26 cellular contexts compared by ENCODE assay signal in genomic region chr14:82502043-82502442, GRCh38.
"Had no signal": no experiment of that assay in that cellular context is flagged by ENCODE, and none has a peak within 500 bp of the region (broad histone marks: within the 10 kb centered on the region; RNA-seq: fewer than 3 reads in every experiment).

No MANE protein-coding gene starts in this region.

- H2AFZ ChIP-seq: neural progenitor cell, parathyroid adenoma had no signal

- H3K4me2 ChIP-seq: neural progenitor cell, smooth muscle cell had no signal

- H3K27ac ChIP-seq: neural progenitor cell, ovary, parathyroid adenoma, psoas muscle, skin epidermis, spleen, suprapubic skin, testis, tibial artery, transverse colon, upper lobe of right lung, uterus had no signal

- ATAC-seq: natural killer cell; psoas muscle; right cardiac atrium; stimulated activated memory B cell treated with anti-CD40 and anti-IgM and Interleukin-4, amounts not matched to agents 10 μg/mL and 1 μg/mL and 100 μg/mL, for 72 hours; stimulated activated naive CD8-positive, alpha-beta T cell treated with anti-CD3 and anti-CD28 coated beads, Interleukin-15, amount 100 ng/mL, for 72 hours; stimulated activated naive CD8-positive, alpha-beta T cell treated with anti-CD3 and anti-CD28 coated beads, Interleukin-15, Interleukin-2, amounts not matched to agents 100 U/mL and 50 U/mL, for 24 hours; upper lobe of right lung had no signal

- H3K36me3 ChIP-seq: neural progenitor cell, ovary, spleen, suprapubic skin, tibial artery, transverse colon, upper lobe of right lung, uterus had no signal

- H3K27me3 ChIP-seq: neural progenitor cell, ovary, spleen, suprapubic skin, testis, tibial artery, transverse colon, upper lobe of right lung, uterus had no signal

- DNase-seq: natural killer cell; occipital lobe; ovary; psoas muscle; right cardiac atrium; spleen; stimulated activated CD4-positive, alpha-beta T cell treated with anti-CD3 and anti-CD28 coated beads, Interleukin-12 subunit alpha, Interleukin-12 subunit beta, amount 100 ng/mL, for 4 hours; stimulated activated CD4-positive, alpha-beta T cell treated with anti-CD3 and anti-CD28 coated beads, Interleukin-1b, Interleukin-23, amount 100 ng/mL, for 48 hours; stimulated activated CD4-positive, alpha-beta T cell treated with anti-CD3 and anti-CD28 coated beads, Interleukin-4, amount 100 ng/mL, for 1 hour; stimulated activated CD4-positive, alpha-beta T cell treated with anti-CD3 and anti-CD28 coated beads, Interleukin-4, amount 100 ng/mL, for 4 hours; stimulated activated CD8-positive, alpha-beta memory T cell treated with anti-CD3 and anti-CD28 coated beads, Interleukin-4, amount 100 ng/mL, for 48 hours; stimulated activated naive CD4-positive, alpha-beta T cell; stimulated activated naive CD8-positive, alpha-beta T cell treated with anti-CD3 and anti-CD28 coated beads, Interleukin-15, amount 100 ng/mL, for 72 hours; stimulated activated naive CD8-positive, alpha-beta T cell treated with anti-CD3 and anti-CD28 coated beads, Interleukin-15, Interleukin-2, amounts not matched to agents 100 U/mL and 50 U/mL, for 24 hours; substantia nigra; testis; tibial artery; transverse colon; upper lobe of right lung; uterus had no signal

- H3K79me2 ChIP-seq: parathyroid adenoma had no signal

- H3K9ac ChIP-seq: neural progenitor cell, parathyroid adenoma had no signal

- H3K9me3 ChIP-seq: ovary, psoas muscle, suprapubic skin, testis, tibial artery, transverse colon, upper lobe of right lung, uterus had no signal

- H3K4me1 ChIP-seq: neural progenitor cell, parathyroid adenoma, psoas muscle, spleen, suprapubic skin, testis, transverse colon, upper lobe of right lung, uterus had no signal

- H3K4me3 ChIP-seq: neural progenitor cell, ovary, psoas muscle, skin epidermis, smooth muscle cell, spleen, suprapubic skin, testis, tibial artery, transverse colon, upper lobe of right lung, uterus had no signal
